In the genomic region with DNA sequence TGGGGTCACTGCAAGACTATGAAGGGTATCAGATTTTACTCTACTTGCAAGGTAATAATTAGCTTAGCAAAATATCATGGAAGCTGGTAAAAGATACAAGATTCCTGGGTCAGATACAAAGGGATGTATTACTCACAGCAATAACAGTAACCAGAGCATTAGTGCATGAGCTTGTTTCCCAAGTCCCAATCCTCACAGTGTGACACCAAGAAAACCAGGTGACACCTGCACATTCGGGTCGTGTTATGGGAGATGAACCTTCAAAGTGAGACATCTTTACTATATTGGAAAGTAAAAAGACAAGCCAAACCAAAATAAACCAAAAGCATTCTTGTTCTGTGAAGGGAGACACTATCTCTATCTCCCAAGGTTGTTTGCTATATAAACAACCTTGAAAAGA, we compare ENCODE assay signal across 25 cellular contexts.
DNase-seq lines count a peak whose midpoint lies in the region; ATAC-seq and TF ChIP-seq lines count a peak whose summit lies in the region.
"Had no signal": no experiment of that assay in that cellular context is flagged by ENCODE, and none has a peak within 500 bp of the region (broad histone marks: within the 10 kb centered on the region; RNA-seq: fewer than 3 reads in every experiment).

No MANE protein-coding gene starts in this region.

- 43 to 89% (median 52%) methylated on average over 2 of the region's 2 CpGs for whole genome bisulfite sequencing in psoas muscle, 3 donors
- 98% methylated on average over 2 of the region's 2 CpGs for WGBS in suprapubic skin

- no peak for TF ChIP-seq EP300 in suprapubic skin (IDR thresholded peaks at IDR 0.05)

- peak; percentile 13 for DNase-seq in Caki2 (ENCODE audit: low read depth)
- DNase-seq in kidney tubule cell (ENCODE audit: low spot score), result peak; percentile 4
- no peak for DNase-seq in psoas muscle
- DNase-seq in suprapubic skin (ENCODE audit: low spot score in 2 of 2), result no peak
- no peak for DNase-seq in GF-D8 (lab: John Stamatoyannopoulos, UW)
- no peak for DNase-seq in HK-2 (ENCODE audit: unreplicated experiment)
- DNase-seq: 8988T; ACHN; BE2C; C1 segment of cervical spinal cord; CD4-positive, alpha-beta memory T cell; CD4-positive, CD25-positive, alpha-beta regulatory T cell; CD8-positive, alpha-beta memory T cell; COR-L47; DMS 273 treated with DMSO at 0.1 percent for 48 hours; DMS153; DMS53; DMS79; DND-41; EL; GDM1 had no signal

- H3K4me3 ChIP-seq in psoas muscle, result no peak overlapping the region
- H3K4me3 ChIP-seq in suprapubic skin, result no peak overlapping the region
- H3K4me3 ChIP-seq: BLaER1, GM12878 had no signal

- H3K27ac ChIP-seq in VCaP (peak overlapping the region; percentile 13; the same call in 1 of the 2 replicates), psoas muscle (peak overlapping the region; percentile 60), suprapubic skin (no peak overlapping the region)
- H3K27ac ChIP-seq: BLaER1 had no signal

- TF ChIP-seq CTCF in VCaP (conservative IDR thresholded peaks at IDR 0.05) (no peak), psoas muscle (IDR thresholded peaks at IDR 0.05) (no peak), suprapubic skin (IDR thresholded peaks at IDR 0.05) (no peak)

- H3K9me3 ChIP-seq in psoas muscle (no peaks in the 10 kb centered on the region), suprapubic skin (no peaks in the 10 kb centered on the region)
- H3K9me3 ChIP-seq: BE2C, BLaER1 had no signal

- in situ Hi-C loops in Caki2 (cut with HindIII; ENCODE audit: low pct_unique_long_range_greater_than_20kb, low sequenced_read_pairs), result no loop called here

- intact Hi-C loops in psoas muscle (cut with DNase I), result no loop called here

- H3K27me3 ChIP-seq in psoas muscle (ENCODE audit: insufficient read depth in 3 of 3, low read length in 2 of 3) (no peaks in the 10 kb centered on the region), suprapubic skin (no peaks in the 10 kb centered on the region)
- H3K27me3 ChIP-seq: BE2C, BLaER1 had no signal

- peaks cover 11% of the 10 kb centered on the region for H3K4me1 ChIP-seq in psoas muscle
- H3K4me1 ChIP-seq in suprapubic skin, result no peaks in the 10 kb centered on the region
- H3K4me1 ChIP-seq: BE2C, BLaER1 had no signal

- H3K36me3 ChIP-seq in psoas muscle (ENCODE audit: insufficient read depth in 1 of 2, low read depth in 1 of 2) (no peaks in the 10 kb centered on the region), suprapubic skin (no peaks in the 10 kb centered on the region)
- H3K36me3 ChIP-seq: BE2C, BLaER1 had no signal

- TF ChIP-seq POLR2A in suprapubic skin (IDR thresholded peaks at IDR 0.05), result no peak

- ATAC-seq in psoas muscle (no peak), HG03565 (IDR thresholded peaks at IDR 0.05; ENCODE audit: unreplicated experiment) (no peak)
- ATAC-seq: GM12878 had no signal

Comparison
In these comparisons a context has a peak if more than half of its experiments do, and no peak if none do; other contexts are left out.
1. DNase-seq: peak in Caki2 (single experiment) and kidney tubule cell (single experiment); none in psoas muscle (0 of 2), suprapubic skin (0 of 2), GF-D8 (single experiment) and HK-2 (single experiment).